8 cellular contexts compared by ENCODE assay signal in the genomic region with DNA sequence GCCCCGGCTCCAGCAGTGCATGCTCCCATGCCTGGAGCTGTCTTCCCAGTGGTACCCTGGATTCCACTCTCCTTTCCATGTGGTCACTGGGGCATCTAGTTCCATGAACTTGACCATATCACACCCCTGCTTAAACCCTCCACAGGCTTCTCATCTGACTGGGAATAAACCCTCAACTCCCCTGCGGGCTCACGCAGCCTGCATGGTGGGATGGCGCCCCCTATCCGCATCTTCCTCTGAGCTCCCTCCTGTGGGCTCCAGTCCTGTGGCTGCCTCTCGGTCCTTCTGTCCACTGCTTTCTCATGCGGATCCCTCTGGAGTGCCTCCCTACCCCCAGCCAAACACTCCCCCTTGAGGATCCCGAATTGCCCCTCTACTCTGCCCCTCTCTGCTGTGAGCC. TPM values are rescaled to one million over a fixed set of nuclear protein-coding genes. Genes with fewer than 3 reads are reported as not detected.
DNase-seq lines count a peak whose midpoint lies in the region; ATAC-seq and TF ChIP-seq lines count a peak whose summit lies in the region.

No MANE protein-coding gene starts in this region.

- no peak overlapping the region for H3K4me3 Mint-ChIP-seq in activated naive CD8-positive, alpha-beta T cell treated with anti-CD3 and anti-CD28 coated beads, Interleukin-2, amount 50 U/mL, for 24 hours
- H3K4me3 Mint-ChIP-seq in activated naive CD8-positive, alpha-beta T cell treated with anti-CD3 and anti-CD28 coated beads for 36 hours = no peak overlapping the region

- peak overlapping the region; percentile 55 for H3K27ac Mint-ChIP-seq in activated naive CD8-positive, alpha-beta T cell treated with anti-CD3 and anti-CD28 coated beads, Interleukin-2, amount 50 U/mL, for 24 hours
- H3K27ac Mint-ChIP-seq in activated naive CD8-positive, alpha-beta T cell treated with anti-CD3 and anti-CD28 coated beads for 36 hours = no peak overlapping the region

- no peaks in the 10 kb centered on the region for H3K9me3 Mint-ChIP-seq in activated naive CD8-positive, alpha-beta T cell treated with anti-CD3 and anti-CD28 coated beads, Interleukin-2, amount 50 U/mL, for 24 hours
- H3K9me3 Mint-ChIP-seq in activated naive CD8-positive, alpha-beta T cell treated with anti-CD3 and anti-CD28 coated beads for 36 hours = no peaks in the 10 kb centered on the region

- no peaks in the 10 kb centered on the region for H3K36me3 Mint-ChIP-seq in activated naive CD8-positive, alpha-beta T cell treated with anti-CD3 and anti-CD28 coated beads, Interleukin-2, amount 50 U/mL, for 24 hours (ENCODE audit: low read depth)
- no peaks in the 10 kb centered on the region for H3K36me3 Mint-ChIP-seq in activated naive CD8-positive, alpha-beta T cell treated with anti-CD3 and anti-CD28 coated beads for 36 hours

- peak; percentile 51 for DNase-seq in activated naive CD8-positive, alpha-beta T cell treated with anti-CD3 and anti-CD28 coated beads, Interleukin-2, amount 50 U/mL, for 24 hours
- no peak for DNase-seq in activated naive CD8-positive, alpha-beta T cell treated with anti-CD3 and anti-CD28 coated beads for 36 hours
- DNase-seq in NCI-H524 treated with DMSO at 0.1 percent for 48 hours (lab: John Stamatoyannopoulos, UW) = peak; percentile 1
- DNase-seq in cardiac fibroblast (ENCODE audit: low read depth in 2 of 2) = peak; percentile 31 to 42
- DNase-seq in stimulated activated CD8-positive, alpha-beta memory T cell treated with anti-CD3 and anti-CD28 coated beads, Interleukin-12 subunit alpha, Interleukin-12 subunit beta, amount 100 ng/mL, for 1 hour (ENCODE audit: low read depth) = peak; percentile 7
- DNase-seq in nucleus accumbens (lab: John Stamatoyannopoulos, UW) = no peak

- peak; percentile 45 for TF ChIP-seq CTCF in cardiac fibroblast (IDR thresholded peaks at IDR 0.05; ENCODE audit: low read depth, low read length)

- no peak for ATAC-seq in activated naive CD8-positive, alpha-beta T cell treated with anti-CD3 and anti-CD28 coated beads, Interleukin-2, amount 50 U/mL, for 24 hours
- no peak for ATAC-seq in GM19463 (IDR thresholded peaks at IDR 0.05; ENCODE audit: unreplicated experiment)
- no peak for ATAC-seq in GM19324 (IDR thresholded peaks at IDR 0.05; ENCODE audit: low FRiP score, unreplicated experiment)

- peaks cover 11% of the 10 kb centered on the region for H3K4me1 Mint-ChIP-seq in activated naive CD8-positive, alpha-beta T cell treated with anti-CD3 and anti-CD28 coated beads, Interleukin-2, amount 50 U/mL, for 24 hours
- peaks cover 8% of the 10 kb centered on the region for H3K4me1 Mint-ChIP-seq in activated naive CD8-positive, alpha-beta T cell treated with anti-CD3 and anti-CD28 coated beads for 36 hours

- peaks cover 4% of the 10 kb centered on the region for H3K27me3 Mint-ChIP-seq in activated naive CD8-positive, alpha-beta T cell treated with anti-CD3 and anti-CD28 coated beads, Interleukin-2, amount 50 U/mL, for 24 hours
- peaks cover 5% of the 10 kb centered on the region for H3K27me3 Mint-ChIP-seq in activated naive CD8-positive, alpha-beta T cell treated with anti-CD3 and anti-CD28 coated beads for 36 hours

- H3K4me3 ChIP-seq in cardiac fibroblast (replicated peaks in 1 of 2; ENCODE audit: low read depth in 2 of 2, low read length in 2 of 2) = no peak overlapping the region

RNA-seq across cellular contexts. Expression of a gene that starts 41.4 kb away (rescaled TPM):
- 100 to 1,000 TPM; 104 to 106 TPM for total RNA-seq in activated naive CD8-positive, alpha-beta T cell treated with anti-CD3 and anti-CD28 coated beads for 36 hours

Comparison
In these comparisons a context has a peak if more than half of its experiments do, and no peak if none do; other contexts are left out.
1. DNase-seq: peak in activated naive CD8-positive, alpha-beta T cell treated with anti-CD3 and anti-CD28 coated beads, Interleukin-2, amount 50 U/mL, for 24 hours (single experiment), NCI-H524 treated with DMSO at 0.1 percent for 48 hours (single experiment), cardiac fibroblast (2 of 2) and stimulated activated CD8-positive, alpha-beta memory T cell treated with anti-CD3 and anti-CD28 coated beads, Interleukin-12 subunit alpha, Interleukin-12 subunit beta, amount 100 ng/mL, for 1 hour (single experiment); none in activated naive CD8-positive, alpha-beta T cell treated with anti-CD3 and anti-CD28 coated beads for 36 hours (single experiment) and nucleus accumbens (0 of 56).